Comparison of ENCODE assay signal across 30 cellular contexts in the genomic region with DNA sequence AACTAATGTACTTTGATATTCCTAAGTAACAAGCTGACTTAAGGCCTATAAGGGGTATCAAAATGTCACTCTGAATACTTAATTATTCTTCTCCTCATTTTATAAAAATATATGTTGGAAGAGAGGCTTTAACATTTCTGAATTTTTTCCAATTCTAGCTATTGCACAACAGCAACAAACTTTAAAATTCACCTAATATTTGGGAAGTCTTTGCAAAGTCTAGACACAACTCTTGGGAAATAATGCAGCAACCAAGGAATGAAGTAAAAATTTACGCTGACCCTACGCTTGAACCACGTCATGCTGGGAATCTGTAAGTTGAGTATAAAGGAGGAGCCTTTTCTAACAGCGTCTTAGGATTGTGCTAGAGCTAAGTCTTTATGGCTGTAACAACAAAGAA.
"Had no signal": no experiment of that assay in that cellular context is flagged by ENCODE, and none has a peak within 500 bp of the region (broad histone marks: within the 10 kb centered on the region; RNA-seq: fewer than 3 reads in every experiment).

No MANE protein-coding gene starts in this region.

- H3K4me1 ChIP-seq: adrenal gland, esophagus squamous epithelium had no signal

- H3K9me3 Mint-ChIP-seq: activated CD4-positive, alpha-beta T cell treated with anti-CD3 and anti-CD28 coated beads, Interleukin-2, amount 10 ng/mL, durations not matched to agents 24 days and 14 days had no signal

- H3K4me1 Mint-ChIP-seq: activated CD4-positive, alpha-beta T cell treated with anti-CD3 and anti-CD28 coated beads for 36 hours; activated CD4-positive, alpha-beta T cell treated with anti-CD3 and anti-CD28 coated beads, Interleukin-2, amount 10 ng/mL, durations not matched to agents 24 days and 14 days; activated CD8-positive, alpha-beta memory T cell treated with anti-CD3 and anti-CD28 coated beads, Interleukin-2, amount 10 ng/mL, durations not matched to agents 7 days and 5 days had no signal

- H3K27me3 Mint-ChIP-seq: activated CD4-positive, alpha-beta memory T cell treated with anti-CD3 and anti-CD28 coated beads for 36 hours; activated CD4-positive, alpha-beta T cell treated with anti-CD3 and anti-CD28 coated beads, Interleukin-2, amount 10 ng/mL, durations not matched to agents 24 days and 14 days; activated CD8-positive, alpha-beta memory T cell treated with anti-CD3 and anti-CD28 coated beads, Interleukin-2, amount 10 ng/mL, durations not matched to agents 7 days and 5 days had no signal

- ATAC-seq: activated CD4-positive, alpha-beta T cell treated with anti-CD3 and anti-CD28 coated beads for 36 hours; activated CD8-positive, alpha-beta memory T cell treated with anti-CD3 and anti-CD28 coated beads, Interleukin-2, amount 10 ng/mL, durations not matched to agents 7 days and 5 days; activated CD8-positive, alpha-beta T cell treated with anti-CD3 and anti-CD28 coated beads, Interleukin-2, amount 10 ng/mL, durations not matched to agents 7 days and 5 days; body of pancreas; gastroesophageal sphincter had no signal

- H3K27ac Mint-ChIP-seq: activated CD4-positive, alpha-beta memory T cell treated with anti-CD3 and anti-CD28 coated beads for 36 hours; activated CD4-positive, alpha-beta T cell treated with anti-CD3 and anti-CD28 coated beads for 36 hours; activated CD4-positive, alpha-beta T cell treated with anti-CD3 and anti-CD28 coated beads, Interleukin-2, amount 10 ng/mL, durations not matched to agents 24 days and 14 days; activated CD8-positive, alpha-beta memory T cell treated with anti-CD3 and anti-CD28 coated beads, Interleukin-2, amount 10 ng/mL, durations not matched to agents 7 days and 5 days; activated CD8-positive, alpha-beta T cell treated with anti-CD3 and anti-CD28 coated beads, Interleukin-2, amount 10 ng/mL, durations not matched to agents 7 days and 5 days; activated naive CD8-positive, alpha-beta T cell; activated T-helper 1 cell treated with anti-CD3 and anti-CD28 coated beads, Interleukin-12 subunit alpha, Interleukin-12 subunit beta, Interleukin-2, Interleukin-4 antibody, amounts not matched to agents 30 ng/mL and 10 ng/mL and 1 ng/mL, durations not matched to agents 14 hours and 24 hours and 36 hours; activated T-helper 2 cell treated with anti-CD3 and anti-CD28 coated beads, Interferon-gamma antibody, Interleukin-2, Interleukin-4, amounts not matched to agents 10 μg/mL and 5 μg/mL and 100 μg/mL, durations not matched to agents 14 hours and 24 hours and 36 hours had no signal

- FAIRE-seq: colon, endometrium, endothelial cell of umbilical vein had no signal

- H3K27ac ChIP-seq: adrenal gland, body of pancreas, epithelial cell of prostate, esophagus squamous epithelium, gastroesophageal sphincter had no signal

- H3K4me3 ChIP-seq: adrenal gland, body of pancreas, esophagus squamous epithelium, gastroesophageal sphincter had no signal

- H3K9me3 ChIP-seq: adrenal gland, body of pancreas, gastroesophageal sphincter had no signal

- DNase-seq: activated CD4-positive, alpha-beta memory T cell treated with anti-CD3 and anti-CD28 coated beads for 36 hours; activated CD4-positive, alpha-beta T cell treated with anti-CD3 and anti-CD28 coated beads for 36 hours; activated CD4-positive, alpha-beta T cell treated with anti-CD3 and anti-CD28 coated beads, Interleukin-2, amount 10 ng/mL, durations not matched to agents 24 days and 14 days; activated CD4-positive, CD25-positive, alpha-beta regulatory T cell; activated CD4-positive, CD25-positive, alpha-beta regulatory T cell treated with anti-CD3 and anti-CD28 coated beads, Interleukin-2, amount 50 U/mL, for 72 hours; activated CD8-positive, alpha-beta memory T cell treated with anti-CD3 and anti-CD28 coated beads, Interleukin-2, amount 10 ng/mL, durations not matched to agents 7 days and 5 days; activated CD8-positive, alpha-beta memory T cell treated with anti-CD3 and anti-CD28 coated beads, Interleukin-2, amount 50 U/mL, for 4 hours; activated CD8-positive, alpha-beta T cell treated with anti-CD3 and anti-CD28 coated beads, Interleukin-2, amount 10 ng/mL, durations not matched to agents 7 days and 5 days; activated effector memory CD4-positive, alpha-beta T cell treated with anti-CD3 and anti-CD28 coated beads, Interleukin-2, amount 50 U/mL, for 16 hours; activated naive CD4-positive, alpha-beta T cell treated with anti-CD3 and anti-CD28 coated beads, Interleukin-2, amount 50 U/mL, for 16 hours; activated T-cell treated with anti-CD3 and anti-CD28 coated beads, Interleukin-2, amount 50 U/mL, for 1 hour; activated T-cell treated with anti-CD3 and anti-CD28 coated beads, Interleukin-2, amount 50 U/mL, for 48 hours; adrenal gland; amygdala; aorta; body of pancreas; caudate nucleus; cortex of kidney; effector CD8-positive, alpha-beta T cell; esophagus squamous epithelium; foreskin melanocyte; T-helper 2 cell had no signal

- H3K36me3 Mint-ChIP-seq: activated CD4-positive, alpha-beta memory T cell treated with anti-CD3 and anti-CD28 coated beads for 36 hours; activated CD8-positive, alpha-beta memory T cell treated with anti-CD3 and anti-CD28 coated beads, Interleukin-2, amount 10 ng/mL, durations not matched to agents 7 days and 5 days; activated naive CD8-positive, alpha-beta T cell had no signal

- H3K4me3 Mint-ChIP-seq: activated CD4-positive, alpha-beta memory T cell treated with anti-CD3 and anti-CD28 coated beads for 36 hours; activated CD4-positive, alpha-beta T cell treated with anti-CD3 and anti-CD28 coated beads for 36 hours; activated CD4-positive, alpha-beta T cell treated with anti-CD3 and anti-CD28 coated beads, Interleukin-2, amount 10 ng/mL, durations not matched to agents 24 days and 14 days; activated CD8-positive, alpha-beta memory T cell treated with anti-CD3 and anti-CD28 coated beads, Interleukin-2, amount 10 ng/mL, durations not matched to agents 7 days and 5 days; activated CD8-positive, alpha-beta T cell treated with anti-CD3 and anti-CD28 coated beads, Interleukin-2, amount 10 ng/mL, durations not matched to agents 7 days and 5 days; activated naive CD8-positive, alpha-beta T cell; activated T-helper 1 cell treated with anti-CD3 and anti-CD28 coated beads, Interleukin-12 subunit alpha, Interleukin-12 subunit beta, Interleukin-2, Interleukin-4 antibody, amounts not matched to agents 30 ng/mL and 10 ng/mL and 1 ng/mL, durations not matched to agents 14 hours and 24 hours and 36 hours had no signal

- H3K27me3 ChIP-seq: adrenal gland, body of pancreas, esophagus squamous epithelium, gastroesophageal sphincter had no signal
